Comparison of ENCODE assay signal across 8 cellular contexts in genomic region chr3:98592345-98592935, GRCh38. TPM values are rescaled to one million over a fixed set of nuclear protein-coding genes. Genes with fewer than 3 reads are reported as not detected.
DNase-seq lines count a peak whose midpoint lies in the region; ATAC-seq, FAIRE-seq and TF ChIP-seq lines count a peak whose summit lies in the region.

No MANE protein-coding gene starts in this region.

- H3K4me3 ChIP-seq in WI38 (ENCODE audit: low read depth, low read length) = peak overlapping the region; percentile 78
- peak overlapping the region; percentile 71 to 87 (median 85) for H3K4me3 ChIP-seq in skeletal muscle tissue (ENCODE audit: low read length in 3 of 3)

- peak overlapping the region; percentile 30 for H3K27ac Mint-ChIP-seq in glutamatergic neuron (ENCODE audit: unreplicated experiment)

- H3K27ac ChIP-seq in skeletal muscle tissue (ENCODE audit: low read depth, low read length) = no peak overlapping the region

- peak overlapping the region; percentile 94 for H3K4me3 Mint-ChIP-seq in glutamatergic neuron (ENCODE audit: unreplicated experiment)

- H3K36me3 Mint-ChIP-seq in glutamatergic neuron (ENCODE audit: unreplicated experiment) = no peaks in the 10 kb centered on the region

- H3K36me3 ChIP-seq in skeletal muscle tissue (ENCODE audit: control insufficient read depth in 3 of 3, insufficient read depth in 3 of 3, low read length in 3 of 3) = peaks cover 5 to 13% (median 10%) of the 10 kb centered on the region in 3 donors

- no peak for TF ChIP-seq CTCF in WI38 (IDR thresholded peaks at IDR 0.05; ENCODE audit: low read depth, low read length)
- no peak for TF ChIP-seq CTCF in glutamatergic neuron (IDR thresholded peaks at IDR 0.05; ENCODE audit: partially characterized antibody, unreplicated experiment)

- peaks cover 6 to 8% (median 8%) of the 10 kb centered on the region in 3 donors for H3K4me1 ChIP-seq in skeletal muscle tissue (ENCODE audit: control insufficient read depth in 3 of 3, insufficient read depth in 3 of 3, low read length in 3 of 3)

- H3K9ac ChIP-seq in skeletal muscle tissue (ENCODE audit: low read depth in 1 of 3, low read length in 3 of 3) = peak overlapping the region; percentile 75 to 80 (median 76)

- H3K4me1 Mint-ChIP-seq in glutamatergic neuron (ENCODE audit: low read depth, unreplicated experiment) = peaks cover 5% of the 10 kb centered on the region

- peaks cover 2% of the 10 kb centered on the region for H3K9me3 Mint-ChIP-seq in glutamatergic neuron (ENCODE audit: unreplicated experiment)

- H3K9me3 ChIP-seq in skeletal muscle tissue (ENCODE audit: control insufficient read depth in 3 of 3, low read length in 3 of 3) = no peaks in the 10 kb centered on the region

- ATAC-seq in GM19035 (IDR thresholded peaks at IDR 0.05; ENCODE audit: unreplicated experiment) = no peak

- H3K27me3 Mint-ChIP-seq in glutamatergic neuron (ENCODE audit: unreplicated experiment) = no peaks in the 10 kb centered on the region

- no peaks in the 10 kb centered on the region for H3K27me3 ChIP-seq in skeletal muscle tissue (ENCODE audit: control insufficient read depth in 3 of 3, insufficient read depth in 3 of 3, low read length in 3 of 3)

- FAIRE-seq in H54 (lab: Jason Lieb, UNC) = peak; percentile 36

- no peak for TF ChIP-seq POLR2A in H54 (IDR thresholded peaks at IDR 0.05; ENCODE audit: low read depth, low read length)

- DNase-seq in H54 (ENCODE audit: insufficient read length, low spot score) = no peak
- no peak for DNase-seq in glutamatergic neuron
- no peak for DNase-seq in activated gamma-delta T cell (lab: John Stamatoyannopoulos, UW)
- no peak for DNase-seq in C1 segment of cervical spinal cord (lab: John Stamatoyannopoulos, UW)
- DNase-seq in H4 (ENCODE audit: low spot score) = no peak

RNA-seq across cellular contexts. Expression of gene CPOX, which starts 1.0 kb away (rescaled TPM):
- 11.5 TPM for total RNA-seq in glutamatergic neuron (ENCODE audit: unreplicated experiment)
- total RNA-seq in skeletal muscle tissue = 13.6 TPM
- total RNA-seq in H4 (2014; rRNA removed; shearing (Covaris generic)) = 31.6 and 39.9 TPM in 2 replicates
